10 cellular contexts compared by ENCODE assay signal in the genomic region with DNA sequence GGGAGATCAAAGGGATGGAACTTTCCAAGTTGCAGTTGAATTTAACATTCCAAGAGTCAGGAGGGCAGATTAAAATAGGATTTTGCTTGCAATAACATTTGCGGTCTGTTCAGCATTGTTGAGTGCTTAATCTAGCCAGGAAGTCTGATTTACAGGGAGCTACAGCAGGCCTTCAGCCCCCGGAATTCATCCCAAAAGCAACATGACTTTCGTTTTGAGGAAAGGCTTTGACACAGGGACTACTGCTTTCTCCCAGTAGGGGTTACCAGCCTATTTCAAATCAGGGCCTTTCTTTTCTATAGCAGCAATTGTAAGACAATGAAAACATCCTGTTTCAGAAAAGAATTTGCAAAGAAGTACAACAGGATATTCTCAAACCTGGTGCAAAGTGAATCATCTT.
DNase-seq lines count a peak whose midpoint lies in the region; ATAC-seq and TF ChIP-seq lines count a peak whose summit lies in the region.
"Had no signal": no experiment of that assay in that cellular context is flagged by ENCODE, and none has a peak within 500 bp of the region (broad histone marks: within the 10 kb centered on the region; RNA-seq: fewer than 3 reads in every experiment).

No MANE protein-coding gene starts in this region.

- H3K27ac ChIP-seq in SJCRH30 (no peak overlapping the region), neural progenitor cell (no peak overlapping the region), WERI-Rb-1 (no peak overlapping the region)

- DNase-seq in AG09309 (ENCODE audit: low read depth) (peak; percentile 82), SJCRH30 (peak; percentile 6 to 18), fibroblast of the aortic adventitia (ENCODE audit: low read depth) (peak; percentile 98), neural progenitor cell (ENCODE audit: low spot score) (peak; percentile 34), WERI-Rb-1 (no peak), GM13976 (ENCODE audit: low spot score) (no peak)
- DNase-seq: DMS153; effector memory CD4-positive, alpha-beta T cell had no signal

- no peaks in the 10 kb centered on the region for H3K79me2 ChIP-seq in neural progenitor cell (ENCODE audit: low read depth)

- H3K27me3 Mint-ChIP-seq in neural progenitor cell (ENCODE audit: insufficient read depth, low read depth) = no peaks in the 10 kb centered on the region

- no peaks in the 10 kb centered on the region for H3K9me3 ChIP-seq in SJCRH30 (replicated peaks)
- H3K9me3 ChIP-seq in neural progenitor cell (ENCODE audit: low read depth) = no peaks in the 10 kb centered on the region
- H3K9me3 ChIP-seq in WERI-Rb-1 (ENCODE audit: severe bottlenecking) = no peaks in the 10 kb centered on the region

- H3K9me3 Mint-ChIP-seq in neural progenitor cell = peaks cover 13% of the 10 kb centered on the region

- H4K20me1 ChIP-seq in neural progenitor cell (ENCODE audit: low read depth) = no peaks in the 10 kb centered on the region

- H3K36me3 Mint-ChIP-seq in neural progenitor cell = no peaks in the 10 kb centered on the region

- H3K27ac Mint-ChIP-seq in neural progenitor cell = peak overlapping the region; percentile 30

- H3K36me3 ChIP-seq in SJCRH30 = no peaks in the 10 kb centered on the region
- H3K36me3 ChIP-seq in neural progenitor cell = no peaks in the 10 kb centered on the region
- no peaks in the 10 kb centered on the region for H3K36me3 ChIP-seq in WERI-Rb-1

- H3K9ac ChIP-seq in neural progenitor cell = no peak overlapping the region

- H3K4me3 ChIP-seq in AG09309 (ENCODE audit: control insufficient read depth, low read depth, low read length) = no peak overlapping the region
- H3K4me3 ChIP-seq in SJCRH30 = no peak overlapping the region
- no peak overlapping the region for H3K4me3 ChIP-seq in fibroblast of the aortic adventitia (ENCODE audit: low read depth, low read length)
- H3K4me3 ChIP-seq in neural progenitor cell = no peak overlapping the region
- H3K4me3 ChIP-seq in WERI-Rb-1 (ENCODE audit: low read depth, low read length) = no peak overlapping the region

- no peak overlapping the region for H2AFZ ChIP-seq in neural progenitor cell (replicated peaks)

- in situ Hi-C loops in GM13976 (cut with MboI; ENCODE audit: low sequenced_read_pairs, unreplicated experiment) = no loop called here

- H3K4me2 ChIP-seq in neural progenitor cell = no peak overlapping the region

- no peak overlapping the region for H3K4me3 Mint-ChIP-seq in neural progenitor cell

- peak; percentile 54 for TF ChIP-seq CTCF in AG09309 (IDR thresholded peaks at IDR 0.05; ENCODE audit: control insufficient read depth, insufficient read depth, low read depth, low read length, missing control alignments)
- peak; percentile 78 for TF ChIP-seq CTCF in fibroblast of the aortic adventitia (IDR thresholded peaks at IDR 0.05; ENCODE audit: insufficient read depth, low read length)
- TF ChIP-seq CTCF in neural progenitor cell (IDR thresholded peaks at IDR 0.05) = no peak
- TF ChIP-seq CTCF in WERI-Rb-1 (IDR thresholded peaks at IDR 0.05; ENCODE audit: low read depth, low read length) = no peak
- TF ChIP-seq CTCF in GM13976 (IDR thresholded peaks at IDR 0.05; ENCODE audit: borderline replicate concordance, control extremely low read depth, extremely low read depth, insufficient read depth, missing control alignments) = no peak

- ATAC-seq in HG02973 (IDR thresholded peaks at IDR 0.05; ENCODE audit: unreplicated experiment) (no peak), GM21367 (IDR thresholded peaks at IDR 0.05; ENCODE audit: unreplicated experiment) (no peak)

- no peaks in the 10 kb centered on the region for H3K4me1 ChIP-seq in SJCRH30
- peaks cover 12% of the 10 kb centered on the region for H3K4me1 ChIP-seq in neural progenitor cell

- H3K27me3 ChIP-seq in SJCRH30 (no peaks in the 10 kb centered on the region), neural progenitor cell (no peaks in the 10 kb centered on the region), WERI-Rb-1 (ENCODE audit: insufficient read depth, low read depth, severe bottlenecking) (no peaks in the 10 kb centered on the region)

- peaks cover 4% of the 10 kb centered on the region for H3F3A ChIP-seq in neural progenitor cell (ENCODE audit: low read depth)

- H3K4me1 Mint-ChIP-seq in neural progenitor cell = peaks cover 33% of the 10 kb centered on the region

Comparison
In these comparisons a context has a peak if more than half of its experiments do, and no peak if none do; other contexts are left out.
1. DNase-seq: peak in AG09309 (single experiment), SJCRH30 (2 of 2), fibroblast of the aortic adventitia (single experiment) and neural progenitor cell (single experiment); none in WERI-Rb-1 (single experiment) and GM13976 (single experiment).
2. CTCF ChIP-seq: peak in AG09309 (single experiment) and fibroblast of the aortic adventitia (single experiment); none in neural progenitor cell (single experiment), WERI-Rb-1 (single experiment) and GM13976 (single experiment).